In genomic region chr10:79981673-79982485, GRCh38 we compare ENCODE assay signal across 8 cellular contexts. TPM values are rescaled to one million over a fixed set of nuclear protein-coding genes. Genes with fewer than 3 reads are reported as not detected.
A peak's percentile ranks its signal among the peaks of the same experiment; 100 is the strongest.
DNase-seq lines count a peak whose midpoint lies in the region; ATAC-seq and TF ChIP-seq lines count a peak whose summit lies in the region.

No MANE protein-coding gene starts in this region.

- H3K27ac ChIP-seq in epithelial cell of prostate = peak overlapping the region; percentile 3

- DNase-seq in DMS79 treated with DMSO at 0.1 percent for 48 hours (lab: John Stamatoyannopoulos, UW) (peak; percentile 28), KG1 (lab: John Stamatoyannopoulos, UW) (peak; percentile 23), epithelial cell of prostate (ENCODE audit: low read depth, low spot score) (no peak), midbrain (lab: John Stamatoyannopoulos, UW) (peak; percentile 73), type B pancreatic cell (ENCODE audit: extremely low spot score, unreplicated experiment) (peak; percentile 71)

- no peaks in the 10 kb centered on the region for H3K36me3 Mint-ChIP-seq in T-helper 1 cell treated with Interleukin-12 subunit alpha and Interleukin-12 subunit beta and Interleukin-4 antibody, amounts not matched to agents 30 μg/mL and 1 μg/mL, for 36 hours (ENCODE audit: low read depth)
- H3K36me3 Mint-ChIP-seq in type B pancreatic cell = no peaks in the 10 kb centered on the region

- TF ChIP-seq CTCF in type B pancreatic cell (conservative IDR thresholded peaks at IDR 0.05) = no peak

- peaks cover 75% of the 10 kb centered on the region for H3K27me3 Mint-ChIP-seq in T-helper 1 cell treated with Interleukin-12 subunit alpha and Interleukin-12 subunit beta and Interleukin-4 antibody, amounts not matched to agents 30 μg/mL and 1 μg/mL, for 36 hours (ENCODE audit: low read depth)
- H3K27me3 Mint-ChIP-seq in type B pancreatic cell = peaks cover 64% of the 10 kb centered on the region

- H3K27ac Mint-ChIP-seq in T-helper 1 cell treated with Interleukin-12 subunit alpha and Interleukin-12 subunit beta and Interleukin-4 antibody, amounts not matched to agents 30 μg/mL and 1 μg/mL, for 36 hours = no peak overlapping the region
- no peak overlapping the region for H3K27ac Mint-ChIP-seq in type B pancreatic cell

- H3K9me3 Mint-ChIP-seq in T-helper 1 cell treated with Interleukin-12 subunit alpha and Interleukin-12 subunit beta and Interleukin-4 antibody, amounts not matched to agents 30 μg/mL and 1 μg/mL, for 36 hours = no peaks in the 10 kb centered on the region
- peaks cover 2% of the 10 kb centered on the region for H3K9me3 Mint-ChIP-seq in type B pancreatic cell

- peaks cover 12% of the 10 kb centered on the region for H3K4me1 Mint-ChIP-seq in T-helper 1 cell treated with Interleukin-12 subunit alpha and Interleukin-12 subunit beta and Interleukin-4 antibody, amounts not matched to agents 30 μg/mL and 1 μg/mL, for 36 hours (ENCODE audit: low read depth)
- peaks cover 3% of the 10 kb centered on the region for H3K4me1 Mint-ChIP-seq in type B pancreatic cell (ENCODE audit: unreplicated experiment)

- no peak for ATAC-seq in GM21381 (IDR thresholded peaks at IDR 0.05; ENCODE audit: unreplicated experiment)
- no peak for ATAC-seq in GM19463 (IDR thresholded peaks at IDR 0.05; ENCODE audit: unreplicated experiment)

- peak overlapping the region; percentile 16 for H3K4me3 Mint-ChIP-seq in T-helper 1 cell treated with Interleukin-12 subunit alpha and Interleukin-12 subunit beta and Interleukin-4 antibody, amounts not matched to agents 30 μg/mL and 1 μg/mL, for 36 hours
- peak overlapping the region; percentile 80 for H3K4me3 Mint-ChIP-seq in type B pancreatic cell

RNA-seq across cellular contexts. Expression of gene SFTPD, which starts 33.0 kb away (rescaled TPM):
- total RNA-seq in type B pancreatic cell (ENCODE audit: low replicate concordance) = 0.24 and 0.38 TPM in 2 replicates
